In the genomic region with DNA sequence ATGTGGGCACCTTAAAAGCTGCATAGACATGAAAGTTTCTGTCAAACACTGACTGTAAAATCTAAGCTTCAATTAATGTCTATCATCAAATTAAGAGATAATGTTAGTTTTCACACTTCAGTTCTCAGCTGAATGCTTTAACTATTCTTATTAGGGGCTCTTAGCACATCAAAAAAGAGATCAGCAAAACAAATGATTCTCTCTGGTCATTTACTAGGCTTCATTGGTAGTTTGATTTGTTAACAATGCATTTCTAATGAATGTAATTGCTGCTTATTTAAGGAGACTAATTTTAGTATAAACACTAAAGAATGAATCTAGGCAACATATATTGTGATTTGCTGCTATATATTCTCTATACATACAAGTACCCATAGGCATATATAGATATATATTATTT, we compare ENCODE assay signal across 9 cellular contexts.
"Had no signal": no experiment of that assay in that cellular context is flagged by ENCODE, and none has a peak within 500 bp of the region (broad histone marks: within the 10 kb centered on the region; RNA-seq: fewer than 3 reads in every experiment).

No MANE protein-coding gene starts in this region.

- H3K9me3 Mint-ChIP-seq: IgD-negative memory B cell had no signal

- H3K4me2 ChIP-seq: KMS-11 had no signal

- H3K4me3 Mint-ChIP-seq: IgD-negative memory B cell had no signal

- ATAC-seq: HepG2, K562 had no signal

- FAIRE-seq: HepG2, HTR-8/SVneo, K562 had no signal

- H3K27ac Mint-ChIP-seq: IgD-negative memory B cell had no signal

- H3K4me3 ChIP-seq: K562 had no signal

- DNase-seq: IMR-90, KBM-7, KG1 had no signal

- H3K9ac ChIP-seq: KMS-11 had no signal

- H3K36me3 Mint-ChIP-seq: IgD-negative memory B cell had no signal

- H3K27ac ChIP-seq: HL-60, KMS-11 had no signal

- H3K4me1 Mint-ChIP-seq: IgD-negative memory B cell had no signal
